Comparison of ENCODE assay signal across 8 cellular contexts in the genomic region with DNA sequence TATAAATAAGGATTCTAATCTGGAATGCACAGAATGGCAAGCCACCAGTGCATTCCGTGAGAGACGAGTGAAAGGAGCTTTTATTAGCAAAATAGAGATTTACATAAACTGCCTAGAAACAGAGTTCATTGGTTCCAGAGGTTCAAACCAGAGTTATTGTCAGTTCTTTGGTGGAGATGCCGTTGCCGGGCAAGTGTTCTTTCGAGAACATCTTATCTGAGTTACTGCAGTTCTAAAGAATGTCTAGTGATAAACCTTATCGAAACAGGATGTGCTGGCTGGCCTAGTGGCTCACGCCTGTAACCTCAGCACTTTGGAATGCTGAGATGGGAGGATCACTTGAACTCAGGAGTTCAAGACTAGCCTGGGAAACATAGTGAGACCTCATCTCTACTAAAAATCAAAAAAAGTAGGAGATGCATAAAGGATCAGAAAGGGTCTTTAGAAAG. TPM values are rescaled to one million over a fixed set of nuclear protein-coding genes. Genes with fewer than 3 reads are reported as not detected.
DNase-seq lines count a peak whose midpoint lies in the region; ATAC-seq and TF ChIP-seq lines count a peak whose summit lies in the region.

No MANE protein-coding gene starts in this region.

- H3K36me3 Mint-ChIP-seq in activated naive CD4-positive, alpha-beta T cell treated with anti-CD3 and anti-CD28 coated beads for 36 hours (ENCODE audit: low read depth) = no peaks in the 10 kb centered on the region
- H3K36me3 Mint-ChIP-seq in stimulated activated naive B cell treated with anti-CD40 and anti-IgM and Interleukin-4, amounts not matched to agents 10 μg/mL and 1 μg/mL and 100 μg/mL, for 72 hours = no peaks in the 10 kb centered on the region

- no peak for TF ChIP-seq CTCF in kidney epithelial cell (IDR thresholded peaks at IDR 0.05; ENCODE audit: insufficient read depth, low read length, poor library complexity, severe bottlenecking)

- peak; percentile 94 to 96 for ATAC-seq in stimulated activated naive B cell treated with anti-CD40 and anti-IgM and Interleukin-4, amounts not matched to agents 10 μg/mL and 1 μg/mL and 100 μg/mL, for 72 hours (replicated peaks)
- ATAC-seq in GM21825 (IDR thresholded peaks at IDR 0.05; ENCODE audit: unreplicated experiment) = no peak

- H3K27me3 Mint-ChIP-seq in activated naive CD4-positive, alpha-beta T cell treated with anti-CD3 and anti-CD28 coated beads for 36 hours (ENCODE audit: low read depth) = no peaks in the 10 kb centered on the region
- H3K27me3 Mint-ChIP-seq in stimulated activated naive B cell treated with anti-CD40 and anti-IgM and Interleukin-4, amounts not matched to agents 10 μg/mL and 1 μg/mL and 100 μg/mL, for 72 hours = no peaks in the 10 kb centered on the region

- CTCF ChIA-PET in activated naive CD4-positive, alpha-beta T cell treated with anti-CD3 and anti-CD28 coated beads for 36 hours (lab: Charles Lee) = no interaction called here

- H3K4me3 Mint-ChIP-seq in activated naive CD4-positive, alpha-beta T cell treated with anti-CD3 and anti-CD28 coated beads for 36 hours = no peak overlapping the region
- no peak overlapping the region for H3K4me3 Mint-ChIP-seq in stimulated activated naive B cell treated with anti-CD40 and anti-IgM and Interleukin-4, amounts not matched to agents 10 μg/mL and 1 μg/mL and 100 μg/mL, for 72 hours

- DNase-seq in activated naive CD4-positive, alpha-beta T cell treated with anti-CD3 and anti-CD28 coated beads for 36 hours = peak; percentile 12
- no peak for DNase-seq in activated naive CD4-positive, alpha-beta T cell (lab: John Stamatoyannopoulos, UW)
- DNase-seq in M059J (ENCODE audit: low read depth) = peak; percentile 97
- DNase-seq in caudate nucleus (lab: John Stamatoyannopoulos, UW) = peak in 42 of 61 donors; percentile 1 to 85 (median 16)
- DNase-seq in kidney epithelial cell (ENCODE audit: low read depth) = peak; percentile 55
- DNase-seq in stimulated activated naive B cell treated with anti-CD40 and anti-IgM and Interleukin-4, amounts not matched to agents 10 μg/mL and 1 μg/mL and 100 μg/mL, for 72 hours = no peak
- no peak for DNase-seq in stimulated activated CD4-positive, alpha-beta T cell treated with anti-CD3 and anti-CD28 coated beads, Interleukin-2, amount 100 ng/mL, for 24 hours

- no peak overlapping the region for H3K27ac ChIP-seq in caudate nucleus (ENCODE audit: low read depth, low read length)

- no peak overlapping the region for H3K4me3 ChIP-seq in kidney epithelial cell (ENCODE audit: low read depth, low read length)

- no peaks in the 10 kb centered on the region for H3K36me3 ChIP-seq in kidney epithelial cell (ENCODE audit: control insufficient read depth, insufficient read depth, low read length)

- peaks cover 2% of the 10 kb centered on the region for H3K4me1 Mint-ChIP-seq in activated naive CD4-positive, alpha-beta T cell treated with anti-CD3 and anti-CD28 coated beads for 36 hours (ENCODE audit: low read depth)
- peaks cover 0 to 4% of the 10 kb centered on the region in 2 donors for H3K4me1 Mint-ChIP-seq in stimulated activated naive B cell treated with anti-CD40 and anti-IgM and Interleukin-4, amounts not matched to agents 10 μg/mL and 1 μg/mL and 100 μg/mL, for 72 hours

- no peaks in the 10 kb centered on the region for H3K9me3 Mint-ChIP-seq in activated naive CD4-positive, alpha-beta T cell treated with anti-CD3 and anti-CD28 coated beads for 36 hours
- H3K9me3 Mint-ChIP-seq in stimulated activated naive B cell treated with anti-CD40 and anti-IgM and Interleukin-4, amounts not matched to agents 10 μg/mL and 1 μg/mL and 100 μg/mL, for 72 hours = peaks cover 1 to 4% of the 10 kb centered on the region in 2 donors

- H3K27ac Mint-ChIP-seq in activated naive CD4-positive, alpha-beta T cell treated with anti-CD3 and anti-CD28 coated beads for 36 hours = no peak overlapping the region
- H3K27ac Mint-ChIP-seq in stimulated activated naive B cell treated with anti-CD40 and anti-IgM and Interleukin-4, amounts not matched to agents 10 μg/mL and 1 μg/mL and 100 μg/mL, for 72 hours = no peak overlapping the region

- intact Hi-C loops in activated naive CD4-positive, alpha-beta T cell treated with anti-CD3 and anti-CD28 coated beads for 36 hours (cut with micrococcal nuclease) = no loop called here

- no peaks in the 10 kb centered on the region for H3K27me3 ChIP-seq in kidney epithelial cell (ENCODE audit: control insufficient read depth, insufficient read depth, low read length)

RNA-seq across cellular contexts. Expression of a gene that starts 19.8 kb away (rescaled TPM):
- 10 to 100 TPM; 13.8 to 14.0 TPM for total RNA-seq in activated naive CD4-positive, alpha-beta T cell treated with anti-CD3 and anti-CD28 coated beads for 36 hours
- 3.0 and 7.7 TPM in 2 replicates for total RNA-seq in M059J (2014; rRNA removed; shearing (Covaris generic))
- total RNA-seq in kidney epithelial cell = 16.8 and 17.4 TPM in 2 replicates

RNA-seq across cellular contexts. Expression of a gene that starts 27.1 kb away (rescaled TPM):
- 1,000 to 10,000 TPM; 1,793 to 1,819 TPM for total RNA-seq in activated naive CD4-positive, alpha-beta T cell treated with anti-CD3 and anti-CD28 coated beads for 36 hours
- 775 and 878 TPM in 2 replicates for total RNA-seq in M059J (2014; rRNA removed; shearing (Covaris generic))
- total RNA-seq in kidney epithelial cell = 2,435 and 2,606 TPM in 2 replicates

Comparison
In these comparisons a context has a peak if more than half of its experiments do, and no peak if none do; other contexts are left out.
1. DNase-seq: peak in activated naive CD4-positive, alpha-beta T cell treated with anti-CD3 and anti-CD28 coated beads for 36 hours (single experiment), M059J (single experiment), caudate nucleus (42 of 61) and kidney epithelial cell (single experiment); none in activated naive CD4-positive, alpha-beta T cell (0 of 4), stimulated activated naive B cell treated with anti-CD40 and anti-IgM and Interleukin-4, amounts not matched to agents 10 μg/mL and 1 μg/mL and 100 μg/mL, for 72 hours (single experiment) and stimulated activated CD4-positive, alpha-beta T cell treated with anti-CD3 and anti-CD28 coated beads, Interleukin-2, amount 100 ng/mL, for 24 hours (0 of 2).